Comparison of ENCODE assay signal across 14 cellular contexts in the genomic region with DNA sequence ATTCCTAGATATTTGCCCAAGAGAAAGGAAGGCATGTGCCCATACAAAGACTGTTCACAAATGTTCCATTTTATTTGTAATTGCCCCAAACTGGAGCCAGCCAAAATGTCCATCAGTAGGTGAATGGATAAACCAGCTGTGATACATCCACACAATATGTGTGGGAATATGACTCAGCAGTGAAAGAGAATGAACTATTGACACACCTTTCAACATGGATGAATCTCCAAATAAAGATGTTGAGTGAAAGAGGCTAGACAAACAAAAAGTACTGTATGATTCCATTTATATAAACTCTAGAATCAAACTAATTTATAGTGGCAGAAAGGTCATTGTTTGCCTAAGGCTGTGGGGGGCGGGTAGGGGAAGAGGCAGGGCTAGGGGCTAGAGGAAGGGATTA. TPM values are rescaled to one million over a fixed set of nuclear protein-coding genes. Genes with fewer than 3 reads are reported as not detected.
DNase-seq lines count a peak whose midpoint lies in the region; ATAC-seq and TF ChIP-seq lines count a peak whose summit lies in the region.
"Had no signal": no experiment of that assay in that cellular context is flagged by ENCODE, and none has a peak within 500 bp of the region (broad histone marks: within the 10 kb centered on the region; RNA-seq: fewer than 3 reads in every experiment).

No MANE protein-coding gene starts in this region.

- no peak overlapping the region for H3K9ac ChIP-seq in skeletal muscle satellite cell (ENCODE audit: low read depth, low read length)
- H3K9ac ChIP-seq: neural progenitor cell had no signal

- peak overlapping the region; percentile 21 for H3K4me2 ChIP-seq in skeletal muscle satellite cell (ENCODE audit: low read length)

- in situ Hi-C loops in brain microvascular endothelial cell (cut with HindIII; ENCODE audit: low pct_ligation_motif_present, low sequenced_read_pairs), result no loop called here

- H3K36me3 ChIP-seq in RWPE2 (ENCODE audit: low read depth) (peaks cover 87% of the 10 kb centered on the region), skeletal muscle satellite cell (ENCODE audit: insufficient read depth, low read length) (peaks cover 31% of the 10 kb centered on the region), brain microvascular endothelial cell (replicated peaks) (peaks cover 17% of the 10 kb centered on the region)

- TF ChIP-seq CTCF in RWPE2 (IDR thresholded peaks at IDR 0.05; ENCODE audit: poor library complexity, severe bottlenecking) (no peak), foreskin keratinocyte (conservative IDR thresholded peaks at IDR 0.05) (no peak), brain microvascular endothelial cell (IDR thresholded peaks at IDR 0.05; ENCODE audit: low read depth, low read length, missing control alignments) (no peak)

- H3K4me1 ChIP-seq in RWPE2 (ENCODE audit: insufficient read depth, poor library complexity, severe bottlenecking), result peaks cover 50% of the 10 kb centered on the region
- H3K4me1 ChIP-seq in foreskin keratinocyte, result peaks cover 24% of the 10 kb centered on the region
- peaks cover 45% of the 10 kb centered on the region for H3K4me1 ChIP-seq in skeletal muscle satellite cell (ENCODE audit: control insufficient read depth, insufficient read depth, low read length)

- H3K27ac ChIP-seq in RWPE2 (ENCODE audit: poor library complexity, severe bottlenecking) (peak overlapping the region; percentile 79), foreskin keratinocyte (peak overlapping the region; percentile 33), brain microvascular endothelial cell (no peak overlapping the region)
- H3K27ac ChIP-seq: neural progenitor cell had no signal

- no peak overlapping the region for H3K4me3 ChIP-seq in RWPE2 (ENCODE audit: severe bottlenecking)
- no peak overlapping the region for H3K4me3 ChIP-seq in skeletal muscle satellite cell (ENCODE audit: low read length)
- no peak overlapping the region for H3K4me3 ChIP-seq in brain microvascular endothelial cell (ENCODE audit: low read depth, low read length)
- H3K4me3 ChIP-seq: neural progenitor cell had no signal

- H3K27me3 ChIP-seq in RWPE2 (ENCODE audit: insufficient read depth, poor library complexity, severe bottlenecking) (no peaks in the 10 kb centered on the region), foreskin keratinocyte (no peaks in the 10 kb centered on the region), skeletal muscle satellite cell (ENCODE audit: control insufficient read depth, insufficient read depth, low read length) (no peaks in the 10 kb centered on the region), brain microvascular endothelial cell (replicated peaks) (no peaks in the 10 kb centered on the region)
- H3K27me3 ChIP-seq: neural progenitor cell had no signal

- DNase-seq in NCI-H2196 (lab: John Stamatoyannopoulos, UW; ENCODE audit: unreplicated experiment) (peak; percentile 12), NCI-H2196 treated with DMSO at 0.1 percent for 48 hours (lab: John Stamatoyannopoulos, UW; ENCODE audit: unreplicated experiment) (no peak), RWPE2 (ENCODE audit: low spot score) (no peak), foreskin keratinocyte (peak; percentile 39 to 57), brain microvascular endothelial cell (no peak)
- DNase-seq in stimulated activated CD4-positive, alpha-beta T cell treated with anti-CD3 and anti-CD28 coated beads, Interleukin-4, amount 100 ng/mL, for 1 hour, result no peak
- DNase-seq: activated CD4-positive, CD25-positive, alpha-beta regulatory T cell treated with anti-CD3 and anti-CD28 coated beads, Interleukin-2, amount 50 U/mL, for 72 hours; cerebellar nuclear complex; hypothalamus; stimulated activated naive CD8-positive, alpha-beta T cell treated with anti-CD3 and anti-CD28 coated beads, Interleukin-15, amount 100 ng/mL, for 72 hours; SW 1271 had no signal

- no peaks in the 10 kb centered on the region for H3K9me3 ChIP-seq in RWPE2 (ENCODE audit: severe bottlenecking)
- H3K9me3 ChIP-seq in skeletal muscle satellite cell (replicated peaks; ENCODE audit: low read length), result no peaks in the 10 kb centered on the region

- ATAC-seq in RWPE2 (ENCODE audit: low read depth), result no peak; the same call in 2 of the 3 replicates
- ATAC-seq in foreskin keratinocyte, result peak; percentile 17
- ATAC-seq in HG03196 (IDR thresholded peaks at IDR 0.05; ENCODE audit: unreplicated experiment), result no peak
- ATAC-seq: stimulated activated naive CD8-positive, alpha-beta T cell treated with anti-CD3 and anti-CD28 coated beads, Interleukin-15, amount 100 ng/mL, for 72 hours had no signal

RNA-seq across cellular contexts. Expression of a gene that starts 4.5 kb away (rescaled TPM):
- total RNA-seq in foreskin keratinocyte, result 257 and 310 TPM in 2 replicates
- polyA plus RNA-seq in foreskin keratinocyte, result 141 and 185 TPM in 2 replicates
- 86.9 and 190 TPM in 2 replicates for total RNA-seq in skeletal muscle satellite cell (2012; rRNA removed)

Comparison
In these comparisons a context has a peak if more than half of its experiments do, and no peak if none do; other contexts are left out.
1. DNase-seq: peak in NCI-H2196 (single experiment) and foreskin keratinocyte (2 of 2); none in NCI-H2196 treated with DMSO at 0.1 percent for 48 hours (single experiment), RWPE2 (single experiment), stimulated activated CD4-positive, alpha-beta T cell treated with anti-CD3 and anti-CD28 coated beads, Interleukin-4, amount 100 ng/mL, for 1 hour (single experiment) and brain microvascular endothelial cell (single experiment).